10 cellular contexts compared by ENCODE assay signal in the genomic region with DNA sequence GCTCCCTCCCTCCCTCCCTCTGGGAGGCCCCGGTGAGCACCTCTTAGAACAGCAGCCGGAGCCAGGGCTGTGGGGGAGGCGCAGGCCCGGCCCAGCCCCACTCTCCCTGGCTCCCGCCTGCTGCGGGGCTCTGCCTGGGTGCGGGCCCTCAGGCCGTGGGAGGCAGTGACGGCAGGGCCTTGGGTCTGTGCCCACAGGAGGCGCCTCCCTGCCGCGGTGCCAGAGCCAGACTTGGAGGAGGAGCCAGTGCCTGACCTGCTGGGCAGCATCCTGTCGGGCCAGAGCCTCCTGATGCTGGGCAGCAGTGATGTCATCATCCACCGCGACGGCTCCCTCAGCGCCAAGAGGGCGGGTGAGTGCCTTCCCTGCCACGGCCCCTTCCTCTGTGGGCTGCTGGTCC. TPM values are rescaled to one million over a fixed set of nuclear protein-coding genes. Genes with fewer than 3 reads are reported as not detected.
A peak's percentile ranks its signal among the peaks of the same experiment; 100 is the strongest.
DNase-seq lines count a peak whose midpoint lies in the region; ATAC-seq and TF ChIP-seq lines count a peak whose summit lies in the region.
"Had no signal": no experiment of that assay in that cellular context is flagged by ENCODE, and none has a peak within 500 bp of the region (broad histone marks: within the 10 kb centered on the region; RNA-seq: fewer than 3 reads in every experiment).

No MANE protein-coding gene starts in this region.

- H3K4me3 ChIP-seq in body of pancreas (no peak overlapping the region), smooth muscle cell (no peak overlapping the region)

- H3K27me3 Mint-ChIP-seq in stimulated activated naive CD8-positive, alpha-beta T cell treated with anti-CD3 and anti-CD28 coated beads, Interleukin-15, amount 100 ng/mL, for 72 hours = no peaks in the 10 kb centered on the region

- peak; percentile 70 for ATAC-seq in body of pancreas
- no peak for ATAC-seq in stimulated activated naive CD8-positive, alpha-beta T cell treated with anti-CD3 and anti-CD28 coated beads, Interleukin-15, amount 100 ng/mL, for 72 hours
- ATAC-seq: CD8-positive, alpha-beta T cell had no signal

- no peak for TF ChIP-seq POLR2A in body of pancreas (IDR thresholded peaks at IDR 0.05)

- H3K4me3 Mint-ChIP-seq in stimulated activated naive CD8-positive, alpha-beta T cell treated with anti-CD3 and anti-CD28 coated beads, Interleukin-15, amount 100 ng/mL, for 72 hours = no peak overlapping the region
- H3K4me3 Mint-ChIP-seq: CD8-positive, alpha-beta T cell had no signal

- no peak overlapping the region for H3K9ac ChIP-seq in smooth muscle cell (ENCODE audit: low read depth)

- H3K4me2 ChIP-seq in smooth muscle cell = no peak overlapping the region

- DNase-seq in AG20443 (ENCODE audit: low spot score) = peak; percentile 43
- peak; percentile 47 to 72 (median 64) for DNase-seq in body of pancreas
- peak; percentile 26 for DNase-seq in kidney tubule cell (ENCODE audit: low spot score)
- no peak for DNase-seq in stimulated activated naive CD8-positive, alpha-beta T cell treated with anti-CD3 and anti-CD28 coated beads, Interleukin-15, amount 100 ng/mL, for 72 hours
- DNase-seq in smooth muscle cell (lab: John Stamatoyannopoulos, UW; ENCODE audit: unreplicated experiment) = no peak
- DNase-seq in NCI-H146 treated with DMSO at 0.1 percent for 48 hours (lab: John Stamatoyannopoulos, UW; ENCODE audit: unreplicated experiment) = no peak
- DNase-seq: CD8-positive, alpha-beta T cell; NCI-H1694 treated with DMSO at 0.1 percent for 48 hours; T-helper 2 cell had no signal

- H3K27ac ChIP-seq in body of pancreas (peak overlapping the region in 3 of 4 donors; percentile 0 to 56 (median 53)), smooth muscle cell (ENCODE audit: low read depth) (no peak overlapping the region)

- H3K9me3 ChIP-seq in body of pancreas (no peaks in the 10 kb centered on the region), smooth muscle cell (replicated peaks; ENCODE audit: low read depth) (no peaks in the 10 kb centered on the region)

- H3K4me1 ChIP-seq in body of pancreas (no peaks in the 10 kb centered on the region), smooth muscle cell (ENCODE audit: low read depth) (no peaks in the 10 kb centered on the region)

- H3K27ac Mint-ChIP-seq in stimulated activated naive CD8-positive, alpha-beta T cell treated with anti-CD3 and anti-CD28 coated beads, Interleukin-15, amount 100 ng/mL, for 72 hours = no peak overlapping the region
- H3K27ac Mint-ChIP-seq: CD8-positive, alpha-beta T cell had no signal

- no peaks in the 10 kb centered on the region for H3K9me3 Mint-ChIP-seq in stimulated activated naive CD8-positive, alpha-beta T cell treated with anti-CD3 and anti-CD28 coated beads, Interleukin-15, amount 100 ng/mL, for 72 hours
- H3K9me3 Mint-ChIP-seq: CD8-positive, alpha-beta T cell had no signal

- WGBS in body of pancreas, 2 donors = 66 to 69% methylated on average over 6 to 16 of the region's 19 CpGs
- WGBS in smooth muscle cell (ENCODE audit: low lambda C conversion rate) = 96% methylated on average over 18 of the region's 19 CpGs

- H3K4me1 Mint-ChIP-seq in stimulated activated naive CD8-positive, alpha-beta T cell treated with anti-CD3 and anti-CD28 coated beads, Interleukin-15, amount 100 ng/mL, for 72 hours = peaks cover 15% of the 10 kb centered on the region

- H3K27me3 ChIP-seq in body of pancreas (no peaks in the 10 kb centered on the region), smooth muscle cell (ENCODE audit: low read depth) (no peaks in the 10 kb centered on the region)

- H3K79me2 ChIP-seq in smooth muscle cell (ENCODE audit: low read depth) = no peaks in the 10 kb centered on the region

- no peaks in the 10 kb centered on the region for H3F3A ChIP-seq in smooth muscle cell (ENCODE audit: low read depth)

- intact Hi-C loops in body of pancreas (cut with DNase I) = no loop called here

- H3K36me3 ChIP-seq in body of pancreas (replicated peaks in 1 of 2; ENCODE audit: insufficient read depth in 1 of 2, low read depth in 2 of 2) = peaks cover 20 to 66% of the 10 kb centered on the region in 2 donors
- H3K36me3 ChIP-seq in smooth muscle cell (ENCODE audit: low read depth) = peaks cover 15% of the 10 kb centered on the region

- TF ChIP-seq CTCF in body of pancreas (IDR thresholded peaks at IDR 0.05) = no peak
- TF ChIP-seq CTCF in smooth muscle cell (IDR thresholded peaks at IDR 0.05; ENCODE audit: borderline replicate concordance, insufficient read depth, poor library complexity, severe bottlenecking) = no peak

- H2AFZ ChIP-seq in smooth muscle cell (ENCODE audit: low read depth) = no peak overlapping the region

- peaks cover 36% of the 10 kb centered on the region for H4K20me1 ChIP-seq in smooth muscle cell (ENCODE audit: low read depth)

RNA-seq across cellular contexts. Expression of a gene that starts 9.5 kb away (rescaled TPM):
- total RNA-seq in body of pancreas (10 to 100 TPM; 10.4 to 10.9 TPM), smooth muscle cell (7.1 and 11.1 TPM in 2 replicates)
- polyA plus RNA-seq in smooth muscle cell = 12.7 and 14.3 TPM in 2 replicates

RNA-seq across cellular contexts. Expression of a gene that starts 18.5 kb away (rescaled TPM):
- total RNA-seq in body of pancreas (10 to 100 TPM in 1 of 2 donors, not detected in 1; 14.5 TPM), smooth muscle cell (not detected in 2 replicates)
- 0.37 TPM in 1 of 2 replicates, not detected in the other for polyA plus RNA-seq in smooth muscle cell
- total RNA-seq: CD8-positive, alpha-beta T cell; temporal lobe had no signal

RNA-seq across cellular contexts. Expression of a gene that starts 20.7 kb away (rescaled TPM):
- total RNA-seq in body of pancreas = not detected
- not detected in 2 replicates for total RNA-seq in smooth muscle cell
- 1.4 and 2.2 TPM in 2 replicates for polyA plus RNA-seq in smooth muscle cell
- total RNA-seq: CD8-positive, alpha-beta T cell; temporal lobe had no signal

RNA-seq across cellular contexts. Expression of a gene that starts 30.0 kb away (rescaled TPM):
- total RNA-seq in body of pancreas (10 to 100 TPM; 18.2 to 34.3 TPM), smooth muscle cell (11.6 and 13.7 TPM in 2 replicates)
- polyA plus RNA-seq in smooth muscle cell = 20.2 and 20.9 TPM in 2 replicates

RNA-seq across cellular contexts. Expression of a gene that starts 30.8 kb away (rescaled TPM):
- total RNA-seq in body of pancreas (1 to 10 TPM in 1 of 2 donors, not detected in 1; 3.0 TPM), smooth muscle cell (not detected in 2 replicates)
- polyA plus RNA-seq in smooth muscle cell = 2.7 and 3.1 TPM in 2 replicates
- total RNA-seq: temporal lobe had no signal

Comparison
In these comparisons a context has a peak if more than half of its experiments do, and no peak if none do; other contexts are left out.
1. DNase-seq: peak in AG20443 (single experiment), body of pancreas (4 of 4) and kidney tubule cell (single experiment); none in stimulated activated naive CD8-positive, alpha-beta T cell treated with anti-CD3 and anti-CD28 coated beads, Interleukin-15, amount 100 ng/mL, for 72 hours (0 of 2), smooth muscle cell (single experiment) and NCI-H146 treated with DMSO at 0.1 percent for 48 hours (single experiment).